8 cellular contexts compared by ENCODE assay signal in the genomic region with DNA sequence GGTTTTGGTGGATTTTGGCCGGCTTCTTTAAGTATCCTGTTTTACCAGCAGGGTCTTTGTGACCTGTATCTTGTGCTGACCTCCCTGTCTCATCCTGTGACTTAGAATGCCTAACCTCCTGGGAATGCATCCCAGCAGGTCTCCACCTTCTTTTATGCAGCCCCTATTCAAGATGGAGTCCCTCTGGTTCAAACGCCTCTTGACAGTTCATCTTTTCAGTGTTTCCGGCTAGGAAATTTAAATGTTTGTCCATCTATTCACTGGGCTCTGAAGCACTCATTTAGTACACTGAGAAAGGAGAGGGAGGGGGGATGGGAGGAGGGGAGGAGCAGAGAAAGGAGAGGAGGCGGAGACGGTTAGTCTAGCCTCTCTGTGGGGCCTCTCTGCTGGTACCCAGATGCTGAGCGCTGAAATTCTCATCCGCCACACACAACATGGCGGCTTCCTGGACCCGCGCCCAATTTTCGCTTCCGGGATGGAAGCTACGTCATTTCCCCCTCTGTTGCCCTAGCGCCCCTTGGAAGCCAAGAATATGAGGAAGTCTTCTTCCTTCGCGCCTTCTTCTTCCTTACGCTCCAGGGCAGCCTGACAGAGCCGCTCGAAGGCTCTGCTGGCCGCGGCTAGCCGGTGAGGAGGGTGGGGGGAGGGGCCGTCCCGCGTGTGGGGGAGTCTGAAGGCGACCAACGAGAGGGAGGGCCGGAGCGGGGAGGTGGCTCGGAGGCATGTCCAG.
DNase-seq lines count a peak whose midpoint lies in the region; ATAC-seq and TF ChIP-seq lines count a peak whose summit lies in the region.

No MANE protein-coding gene starts in this region.

- CTCF ChIA-PET in WTC11 (lab: Charles Lee), result interaction anchor here (1.0 to 3.2 kb wide), 4 partner anchors 15 to 416 kb away, joined by 4 to 14 read pairs (median 10); no protein-coding TSS in a partner anchor

- H3K4me1 Mint-ChIP-seq in GM23338 (peaks cover 46% of the 10 kb centered on the region), WTC11 (peaks cover 46% of the 10 kb centered on the region)

- peak overlapping the region; percentile 72 for H2AFZ ChIP-seq in GM23338

- H3K27ac ChIP-seq in GM23338 (ENCODE audit: low read depth) (no peak overlapping the region; the same call in 1 of the 2 replicates), spleen (peak overlapping the region; percentile 48 to 85 (median 67))

- no peaks in the 10 kb centered on the region for H3K36me3 ChIP-seq in GM23338 (ENCODE audit: insufficient read depth)
- H3K36me3 ChIP-seq in spleen, result no peaks in the 10 kb centered on the region

- TF ChIP-seq POLR2A in spleen (IDR thresholded peaks at IDR 0.05), result no peak

- WGBS in spleen, 5 donors, result 10 to 15% (median 10%) methylated on average over 17 to 30 of the region's 30 CpGs

- TF ChIP-seq CTCF in GM23338 (conservative IDR thresholded peaks at IDR 0.05; ENCODE audit: low read depth in 2 of 2), result no peak
- no peak for TF ChIP-seq CTCF in WTC11 (IDR thresholded peaks at IDR 0.05)
- TF ChIP-seq CTCF in cardiac fibroblast (IDR thresholded peaks at IDR 0.05; ENCODE audit: low read depth, low read length), result no peak
- TF ChIP-seq CTCF in spleen (IDR thresholded peaks at IDR 0.05 in 8 of 11, conservative IDR thresholded peaks at IDR 0.05 in 3 of 11), result no peak

- no peaks in the 10 kb centered on the region for H3K36me3 Mint-ChIP-seq in GM23338 (ENCODE audit: low read depth)
- no peaks in the 10 kb centered on the region for H3K36me3 Mint-ChIP-seq in WTC11

- H3K4me1 ChIP-seq in GM23338 (ENCODE audit: insufficient read depth), result peaks cover 37% of the 10 kb centered on the region
- H3K4me1 ChIP-seq in spleen, result peaks cover 5 to 16% (median 11%) of the 10 kb centered on the region in 6 donors

- ATAC-seq in GM23338 (peak; percentile 92), WTC11 (peak; percentile 92)

- H3K9me3 Mint-ChIP-seq in GM23338 (no peaks in the 10 kb centered on the region; the same call in 2 of the 3 replicates), WTC11 (no peaks in the 10 kb centered on the region)

- H3K4me3 Mint-ChIP-seq in GM23338 (peak overlapping the region; percentile 78), WTC11 (peak overlapping the region; percentile 71)

- DNase-seq in DMS153 treated with DMSO at 0.1 percent for 48 hours (lab: John Stamatoyannopoulos, UW; ENCODE audit: unreplicated experiment) (peak; percentile 91), GM23338 (ENCODE audit: low spot score) (peak; percentile 93), NCI-H1105 treated with DMSO at 0.1 percent for 48 hours (lab: John Stamatoyannopoulos, UW) (peak; percentile 90), WTC11 (ENCODE audit: low spot score) (peak; percentile 86), cardiac fibroblast (ENCODE audit: low read depth in 2 of 2) (peak; percentile 58 to 73), inferior parietal cortex (ENCODE audit: extremely low spot score) (peak; percentile 91), spleen (peak; percentile 91), Kasumi-1 (lab: John Stamatoyannopoulos, UW) (no peak)

- H3K4me3 ChIP-seq in GM23338 (peak overlapping the region; percentile 71), cardiac fibroblast (replicated peaks in 1 of 2; ENCODE audit: low read depth in 2 of 2, low read length in 2 of 2) (peak overlapping the region; percentile 45 to 46), spleen (peak overlapping the region; percentile 57 to 86 (median 67))

- no peaks in the 10 kb centered on the region for H4K20me1 ChIP-seq in GM23338 (replicated peaks; ENCODE audit: insufficient read depth)

- H3K9me3 ChIP-seq in spleen, result no peaks in the 10 kb centered on the region

- H3K27me3 Mint-ChIP-seq in GM23338 (ENCODE audit: insufficient read depth, low read depth, poor library complexity) (peaks cover 6% of the 10 kb centered on the region), WTC11 (ENCODE audit: low read depth) (peaks cover 9% of the 10 kb centered on the region; the same call in 1 of the 2 replicates)

- H3F3A ChIP-seq in GM23338 (replicated peaks; ENCODE audit: low read depth), result no peaks in the 10 kb centered on the region

- POLR2A ChIA-PET in WTC11 (lab: Charles Lee), result no interaction called here

- H3K27me3 ChIP-seq in GM23338 (ENCODE audit: insufficient read depth), result no peaks in the 10 kb centered on the region
- H3K27me3 ChIP-seq in spleen (replicated peaks in 1 of 7), result no peaks in the 10 kb centered on the region

- H3K4me2 ChIP-seq in GM23338, result peak overlapping the region; percentile 91

- no peak overlapping the region for H3K27ac Mint-ChIP-seq in GM23338
- peak overlapping the region; percentile 59 for H3K27ac Mint-ChIP-seq in WTC11

- H3K79me2 ChIP-seq in GM23338 (replicated peaks; ENCODE audit: insufficient read depth), result no peaks in the 10 kb centered on the region

- intact Hi-C loops in spleen (cut with DNase I; ENCODE audit: low total_unique reads), result no loop called here

- no peaks in the 10 kb centered on the region for H3K9me2 ChIP-seq in GM23338 (ENCODE audit: insufficient read depth)

TF ChIP-seq in GM23338, 12 proteins besides CTCF, POLR2A, EP300 and RAD21 (continues in another document):
- TF ChIP-seq CREB1 (CRISPR knock-in tag; IDR thresholded peaks at IDR 0.05; ENCODE audit: low read depth), result peak; percentile 93

TF ChIP-seq in WTC11, 78 proteins besides CTCF, POLR2A, EP300 and RAD21:
- TF ChIP-seq ZNF138 (CRISPR knock-in tag; conservative IDR thresholded peaks at IDR 0.05), result no peak
- TF ChIP-seq ZNF396 (CRISPR knock-in tag; IDR thresholded peaks at IDR 0.05; ENCODE audit: borderline replicate concordance), result no peak
- TF ChIP-seq FOXP4 (CRISPR knock-in tag; IDR thresholded peaks at IDR 0.05), result no peak
- peak; percentile 93 for TF ChIP-seq CREM (CRISPR knock-in tag; IDR thresholded peaks at IDR 0.05)
- no peak for TF ChIP-seq ZNF671 (CRISPR knock-in tag; IDR thresholded peaks at IDR 0.05)
- TF ChIP-seq ZNF121 (CRISPR knock-in tag; IDR thresholded peaks at IDR 0.05), result no peak
- TF ChIP-seq, protein P1, sequence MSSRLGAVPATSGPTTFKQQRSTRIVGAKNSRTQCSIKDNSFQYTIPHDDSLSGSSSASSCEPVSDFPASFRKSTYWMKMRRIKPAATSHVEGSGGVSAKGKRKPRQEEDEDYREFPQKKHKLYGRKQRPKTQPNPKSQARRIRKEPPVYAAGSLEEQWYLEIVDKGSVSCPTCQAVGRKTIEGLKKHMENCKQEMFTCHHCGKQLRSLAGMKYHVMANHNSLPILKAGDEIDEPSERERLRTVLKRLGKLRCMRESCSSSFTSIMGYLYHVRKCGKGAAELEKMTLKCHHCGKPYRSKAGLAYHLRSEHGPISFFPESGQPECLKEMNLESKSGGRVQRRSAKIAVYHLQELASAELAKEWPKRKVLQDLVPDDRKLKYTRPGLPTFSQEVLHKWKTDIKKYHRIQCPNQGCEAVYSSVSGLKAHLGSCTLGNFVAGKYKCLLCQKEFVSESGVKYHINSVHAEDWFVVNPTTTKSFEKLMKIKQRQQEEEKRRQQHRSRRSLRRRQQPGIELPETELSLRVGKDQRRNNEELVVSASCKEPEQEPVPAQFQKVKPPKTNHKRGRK (CRISPR knock-in tag; IDR thresholded peaks at IDR 0.05; ENCODE audit: borderline replicate concordance), result no peak
- TF ChIP-seq ETV6 (CRISPR knock-in tag; IDR thresholded peaks at IDR 0.05), result peak; percentile 69; the same call in 1 of the 2 replicates
- TF ChIP-seq NR2C2 (CRISPR knock-in tag; IDR thresholded peaks at IDR 0.05), result no peak

Comparison
In these comparisons a context has a peak if more than half of its experiments do, and no peak if none do; other contexts are left out.
1. DNase-seq: peak in DMS153 treated with DMSO at 0.1 percent for 48 hours (single experiment), GM23338 (single experiment), NCI-H1105 treated with DMSO at 0.1 percent for 48 hours (single experiment), WTC11 (single experiment), cardiac fibroblast (2 of 2), inferior parietal cortex (single experiment) and spleen (single experiment); none in Kasumi-1 (0 of 2).
2. Peak in every context shown above with its lines, with median percentiles within 50 percentile points of each other: H3K4me3 ChIP-seq.